In the genomic region with DNA sequence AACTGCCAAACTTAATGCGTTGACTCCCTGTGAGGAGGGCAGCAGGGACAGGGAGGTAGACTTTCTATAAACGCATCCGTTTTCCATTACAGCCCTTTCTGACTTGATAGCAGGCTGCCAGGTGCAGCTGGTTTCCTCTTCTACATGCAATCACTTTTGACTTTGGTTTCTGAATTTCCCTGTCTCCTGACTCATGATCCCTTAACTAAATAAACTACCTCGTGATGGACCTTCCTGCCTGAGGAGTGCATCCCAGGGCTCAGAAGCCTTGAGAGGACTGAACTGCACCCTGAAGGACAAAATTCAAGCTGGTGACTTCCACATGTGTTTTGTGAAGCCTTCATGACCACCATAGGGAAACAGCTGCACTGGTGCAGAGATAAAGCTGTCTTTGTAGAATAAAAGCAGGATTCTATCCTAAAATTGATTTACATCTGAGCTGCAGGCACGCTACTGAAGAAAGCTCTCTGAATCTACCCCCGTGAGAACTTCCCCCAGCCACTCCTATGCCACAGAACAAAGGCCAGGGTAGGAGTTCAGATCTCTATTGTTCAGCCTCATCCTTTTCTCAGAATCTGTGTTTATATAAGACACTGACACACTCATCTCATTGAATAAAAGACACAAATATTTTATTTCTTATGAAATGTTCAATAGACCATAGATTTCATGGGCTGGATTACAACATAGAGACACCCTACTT, we compare ENCODE assay signal across 13 cellular contexts.
A peak's percentile ranks its signal among the peaks of the same experiment; 100 is the strongest.
DNase-seq lines count a peak whose midpoint lies in the region; TF ChIP-seq lines count a peak whose summit lies in the region.
"Had no signal": no experiment of that assay in that cellular context is flagged by ENCODE, and none has a peak within 500 bp of the region (broad histone marks: within the 10 kb centered on the region; RNA-seq: fewer than 3 reads in every experiment).

No MANE protein-coding gene starts in this region.

- H4K20me1 ChIP-seq in osteoblast (ENCODE audit: insufficient read depth, low read length): no peaks in the 10 kb centered on the region

- H3K4me2 ChIP-seq in osteoblast (ENCODE audit: insufficient read depth, low read length): peak overlapping the region; percentile 3

- H3K79me2 ChIP-seq in osteoblast (ENCODE audit: insufficient read depth, low read length): no peaks in the 10 kb centered on the region

- H3K4me3 ChIP-seq in osteoblast (ENCODE audit: insufficient read depth, low read length): no peak overlapping the region

- H3K27ac ChIP-seq in osteoblast (ENCODE audit: low read depth, low read length): no peak overlapping the region

- no peaks in the 10 kb centered on the region for H3K36me3 Mint-ChIP-seq in activated T-helper 1 cell treated with anti-CD3 and anti-CD28 coated beads, Interleukin-12 subunit alpha, Interleukin-12 subunit beta, Interleukin-2, Interleukin-4 antibody, amounts not matched to agents 30 ng/mL and 10 ng/mL and 1 ng/mL, durations not matched to agents 14 hours and 24 hours and 36 hours (ENCODE audit: low read depth)
- H3K36me3 Mint-ChIP-seq: brain had no signal

- H3K27me3 Mint-ChIP-seq in activated T-helper 1 cell treated with anti-CD3 and anti-CD28 coated beads, Interleukin-12 subunit alpha, Interleukin-12 subunit beta, Interleukin-2, Interleukin-4 antibody, amounts not matched to agents 30 ng/mL and 10 ng/mL and 1 ng/mL, durations not matched to agents 14 hours and 24 hours and 36 hours (ENCODE audit: insufficient read depth): peaks cover 14% of the 10 kb centered on the region

- peaks cover 6% of the 10 kb centered on the region for H3K4me1 ChIP-seq in osteoblast (ENCODE audit: insufficient read depth, low read length)

- H3K9me3 Mint-ChIP-seq in activated T-helper 1 cell treated with anti-CD3 and anti-CD28 coated beads, Interleukin-12 subunit alpha, Interleukin-12 subunit beta, Interleukin-2, Interleukin-4 antibody, amounts not matched to agents 30 ng/mL and 10 ng/mL and 1 ng/mL, durations not matched to agents 14 hours and 24 hours and 36 hours: no peaks in the 10 kb centered on the region

- intact Hi-C loops in posterior cingulate gyrus (cut with DNase I): no loop called here
- intact Hi-C loops in activated T-helper 1 cell treated with anti-CD3 and anti-CD28 coated beads, Interleukin-12 subunit alpha, Interleukin-12 subunit beta, Interleukin-2, Interleukin-4 antibody, amounts not matched to agents 30 ng/mL and 10 ng/mL and 1 ng/mL, durations not matched to agents 14 hours and 24 hours and 36 hours (cut with micrococcal nuclease): no loop called here

- H3K36me3 ChIP-seq in osteoblast (ENCODE audit: insufficient read depth, low read length): no peaks in the 10 kb centered on the region

- H3K9me3 ChIP-seq in osteoblast (ENCODE audit: low read depth, low read length): no peaks in the 10 kb centered on the region

- H3K4me3 Mint-ChIP-seq in activated T-helper 1 cell treated with anti-CD3 and anti-CD28 coated beads, Interleukin-12 subunit alpha, Interleukin-12 subunit beta, Interleukin-2, Interleukin-4 antibody, amounts not matched to agents 30 ng/mL and 10 ng/mL and 1 ng/mL, durations not matched to agents 14 hours and 24 hours and 36 hours: no peak overlapping the region
- H3K4me3 Mint-ChIP-seq: brain had no signal

- no peak for TF ChIP-seq CTCF in osteoblast (IDR thresholded peaks at IDR 0.05; ENCODE audit: extremely low read depth, low read depth, low read length)

- H3K27me3 ChIP-seq in osteoblast (ENCODE audit: insufficient read depth, low read length): no peaks in the 10 kb centered on the region

- no peaks in the 10 kb centered on the region for H3K4me1 Mint-ChIP-seq in activated T-helper 1 cell treated with anti-CD3 and anti-CD28 coated beads, Interleukin-12 subunit alpha, Interleukin-12 subunit beta, Interleukin-2, Interleukin-4 antibody, amounts not matched to agents 30 ng/mL and 10 ng/mL and 1 ng/mL, durations not matched to agents 14 hours and 24 hours and 36 hours (ENCODE audit: low read depth)

- DNase-seq in NCI-H1417 (lab: John Stamatoyannopoulos, UW): peak in 2 of 3 experiments; percentile 27 to 42
- no peak for DNase-seq in NCI-H1417 treated with DMSO at 0.1 percent for 48 hours (lab: John Stamatoyannopoulos, UW)
- DNase-seq in NAMALWA (ENCODE audit: low spot score): peak; percentile 43
- DNase-seq in dermis microvascular lymphatic vessel endothelial cell (ENCODE audit: low read depth in 2 of 2): peak; percentile 68 to 90
- peak; percentile 35 for DNase-seq in osteoblast (ENCODE audit: insufficient read length, low spot score, missing footprints)
- DNase-seq in posterior cingulate gyrus: no peak
- no peak for DNase-seq in SW 1271 (lab: John Stamatoyannopoulos, UW)
- DNase-seq in activated T-helper 1 cell treated with anti-CD3 and anti-CD28 coated beads, Interleukin-12 subunit alpha, Interleukin-12 subunit beta, Interleukin-2, Interleukin-4 antibody, amounts not matched to agents 30 ng/mL and 10 ng/mL and 1 ng/mL, durations not matched to agents 14 hours and 24 hours and 36 hours (ENCODE audit: low spot score): no peak
- DNase-seq: activated CD4-positive, CD25-positive, alpha-beta regulatory T cell; activated T-cell treated with anti-CD3 and anti-CD28 coated beads, Interleukin-2, amount 50 U/mL, for 1 hour; NCI-H2029; stimulated activated CD4-positive, alpha-beta T cell treated with anti-CD3 and anti-CD28 coated beads, Interleukin-2, amount 100 ng/mL, for 48 hours had no signal

- H3K27ac Mint-ChIP-seq in activated T-helper 1 cell treated with anti-CD3 and anti-CD28 coated beads, Interleukin-12 subunit alpha, Interleukin-12 subunit beta, Interleukin-2, Interleukin-4 antibody, amounts not matched to agents 30 ng/mL and 10 ng/mL and 1 ng/mL, durations not matched to agents 14 hours and 24 hours and 36 hours: no peak overlapping the region

- peak overlapping the region; percentile 17 for H2AFZ ChIP-seq in osteoblast (ENCODE audit: low read length)

Comparison
In these comparisons a context has a peak if more than half of its experiments do, and no peak if none do; other contexts are left out.
1. DNase-seq: peak in NCI-H1417 (2 of 3), NAMALWA (single experiment), dermis microvascular lymphatic vessel endothelial cell (2 of 2) and osteoblast (single experiment); none in NCI-H1417 treated with DMSO at 0.1 percent for 48 hours (single experiment), posterior cingulate gyrus (0 of 10), SW 1271 (0 of 2) and activated T-helper 1 cell treated with anti-CD3 and anti-CD28 coated beads, Interleukin-12 subunit alpha, Interleukin-12 subunit beta, Interleukin-2, Interleukin-4 antibody, amounts not matched to agents 30 ng/mL and 10 ng/mL and 1 ng/mL, durations not matched to agents 14 hours and 24 hours and 36 hours (single experiment).